8 cellular contexts compared by ENCODE assay signal in genomic region chr9:15104826-15105420, GRCh38.
A peak's percentile ranks its signal among the peaks of the same experiment; 100 is the strongest.
DNase-seq lines count a peak whose midpoint lies in the region; ATAC-seq and TF ChIP-seq lines count a peak whose summit lies in the region.

No MANE protein-coding gene starts in this region.

- H3K27me3 ChIP-seq in Peyer's patch (no peaks in the 10 kb centered on the region), adipocyte (replicated peaks; ENCODE audit: control insufficient read depth, insufficient read depth, low read length) (peaks cover 8% of the 10 kb centered on the region)

- H3K4me1 ChIP-seq in Peyer's patch (no peaks in the 10 kb centered on the region), adipocyte (ENCODE audit: control insufficient read depth, insufficient read depth, low read length) (no peaks in the 10 kb centered on the region)

- H3K4me3 ChIP-seq in Peyer's patch: no peak overlapping the region
- H3K4me3 ChIP-seq in adipocyte (ENCODE audit: low read length): no peak overlapping the region

- H3K9me3 ChIP-seq in Peyer's patch (no peaks in the 10 kb centered on the region), adipocyte (ENCODE audit: control insufficient read depth, low read length) (peaks cover 6% of the 10 kb centered on the region)

- no peaks in the 10 kb centered on the region for H3K36me3 ChIP-seq in Peyer's patch
- H3K36me3 ChIP-seq in adipocyte (ENCODE audit: control insufficient read depth, insufficient read depth, low read length, severe bottlenecking): no peaks in the 10 kb centered on the region

- TF ChIP-seq CTCF in Peyer's patch (IDR thresholded peaks at IDR 0.05): peak in 5 of 6 experiments; percentile 8 to 75 (median 68)

- no peak for TF ChIP-seq POLR2A in Peyer's patch (IDR thresholded peaks at IDR 0.05)

- peak; percentile 84 for ATAC-seq in GM21515 (IDR thresholded peaks at IDR 0.05; ENCODE audit: unreplicated experiment)
- ATAC-seq in HG03571 (IDR thresholded peaks at IDR 0.05; ENCODE audit: unreplicated experiment): peak; percentile 94

- no peak overlapping the region for H3K9ac ChIP-seq in adipocyte (ENCODE audit: low read length)

- H3K27ac ChIP-seq in Peyer's patch: no peak overlapping the region

- peak; percentile 0 for DNase-seq in NK-92 treated with Interleukin-12 subunit alpha and Interleukin-12 subunit beta, amount 100 ng/mL, for 24 hours (lab: John Stamatoyannopoulos, UW)
- DNase-seq in NK-92 (lab: John Stamatoyannopoulos, UW; ENCODE audit: unreplicated experiment): no peak
- peak in 1 of 3 donors; percentile 77 for DNase-seq in Peyer's patch
- peak; percentile 69 for DNase-seq in adipocyte (ENCODE audit: low read depth)
- peak; percentile 71 for DNase-seq in iPS-NIHi7 (ENCODE audit: extremely low spot score)
- DNase-seq in stimulated activated CD4-positive, alpha-beta T cell treated with anti-CD3 and anti-CD28 coated beads, Interleukin-4, amount 100 ng/mL, for 24 hours: peak; percentile 51
